24 cellular contexts compared by ENCODE assay signal in the genomic region with DNA sequence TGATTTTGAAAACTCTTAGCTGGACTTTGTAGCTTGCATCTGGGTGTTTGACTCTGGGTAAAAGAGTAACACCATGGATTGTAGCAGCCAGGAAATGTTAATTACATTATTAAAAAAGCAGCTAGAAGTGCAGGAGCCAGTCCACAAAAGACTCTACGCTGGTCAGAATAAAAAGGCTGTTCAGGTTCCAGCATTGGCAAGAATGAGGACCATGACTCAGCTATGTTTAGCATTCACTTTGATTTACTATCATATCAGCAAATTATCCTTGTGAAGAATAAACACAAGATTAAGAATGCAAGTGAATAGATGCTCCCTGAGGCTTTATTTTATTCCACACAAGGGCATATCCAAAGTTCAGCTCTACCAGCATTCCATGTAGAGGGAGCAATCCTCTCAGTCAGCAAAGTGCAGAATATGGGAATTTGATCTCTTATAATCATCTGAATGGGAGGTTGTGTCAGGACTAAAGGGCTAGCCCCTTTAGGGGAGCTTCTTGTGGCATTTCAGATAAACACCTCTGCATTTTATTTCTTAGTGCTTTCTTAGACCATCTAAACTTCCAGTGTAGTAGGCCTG. TPM values are rescaled to one million over a fixed set of nuclear protein-coding genes. Genes with fewer than 3 reads are reported as not detected.
A peak's percentile ranks its signal among the peaks of the same experiment; 100 is the strongest.
DNase-seq lines count a peak whose midpoint lies in the region; TF ChIP-seq lines count a peak whose summit lies in the region.
"Had no signal": no experiment of that assay in that cellular context is flagged by ENCODE, and none has a peak within 500 bp of the region (broad histone marks: within the 10 kb centered on the region; RNA-seq: fewer than 3 reads in every experiment).

No MANE protein-coding gene starts in this region.

- no peak for TF ChIP-seq CTCF in dorsolateral prefrontal cortex (IDR thresholded peaks at IDR 0.05 in 54 of 56, conservative IDR thresholded peaks at IDR 0.05 in 2 of 56; ENCODE audit: low read depth in 1 of 56, partially characterized antibody in 56 of 56)

- H3K27me3 ChIP-seq in dorsolateral prefrontal cortex, result no peaks in the 10 kb centered on the region
- H3K27me3 ChIP-seq: gastrocnemius medialis, pancreas, vagina had no signal

- DNase-seq in GM03348 (ENCODE audit: low spot score) (peak; percentile 7), M059J (ENCODE audit: low read depth) (peak; percentile 47), caudate nucleus (lab: John Stamatoyannopoulos, UW) (no peak), midbrain (lab: John Stamatoyannopoulos, UW) (peak; percentile 32), dorsolateral prefrontal cortex (no peak), NCI-H2081 treated with DMSO at 0.1 percent for 48 hours (lab: John Stamatoyannopoulos, UW) (no peak), hepatic stellate cell (ENCODE audit: low spot score) (no peak)
- DNase-seq: activated CD4-positive, alpha-beta memory T cell treated with anti-CD3 and anti-CD28 coated beads, Interleukin-2, amount 10 ng/mL, durations not matched to agents 7 days and 5 days; activated effector memory CD4-positive, alpha-beta T cell treated with Interleukin-2 at 50 U/mL for 16 hours; CD4-positive, CD25-positive, alpha-beta regulatory T cell; effector memory CD4-positive, alpha-beta T cell; erythroblast; gastrocnemius medialis; Karpas-422; left ventricle myocardium superior; NCI-H2029; NCI-H510A; pancreas; stimulated activated CD4-positive, alpha-beta T cell treated with anti-CD3 and anti-CD28 coated beads, Interleukin-4, amount 100 ng/mL, for 24 hours; stimulated activated naive B cell treated with anti-CD40 and anti-IgM and Interleukin-4, amounts not matched to agents 10 μg/mL and 1 μg/mL and 100 μg/mL, for 72 hours; T-helper 1 cell had no signal

- intact Hi-C loops in dorsolateral prefrontal cortex (cut with DNase I), result loop anchor here in 1 of 2 donors (5.0 kb wide), 1 partner anchor 1447 kb away; no protein-coding TSS in a partner anchor

- H3K27ac ChIP-seq in caudate nucleus (ENCODE audit: low read depth, low read length) (peak overlapping the region; percentile 44), dorsolateral prefrontal cortex (peak overlapping the region in 2 of 59 donors; percentile 16 to 22)
- H3K27ac ChIP-seq: gastrocnemius medialis, pancreas, vagina had no signal

- H3K4me3 ChIP-seq in dorsolateral prefrontal cortex, result no peak overlapping the region
- H3K4me3 ChIP-seq: gastrocnemius medialis, GM23338, pancreas, vagina had no signal

RNA-seq across cellular contexts. Expression of gene DGKB, which starts 13.6 kb away (rescaled TPM):
- 0.05 TPM in 1 of 2 replicates, not detected in the other for total RNA-seq in M059J (2014; rRNA removed; shearing (Covaris generic))
- total RNA-seq in dorsolateral prefrontal cortex, result 100 to 1,000 TPM in 87 of 120 experiments, 10 to 100 TPM in 33; 40.3 to 185 (median 111) TPM
- total RNA-seq: activated CD4-positive, alpha-beta memory T cell treated with anti-CD3 and anti-CD28 coated beads, Interleukin-2, amount 10 ng/mL, durations not matched to agents 7 days and 5 days; CD4-positive, CD25-positive, alpha-beta regulatory T cell; mononuclear cell had no signal

Comparison
In these comparisons a context has a peak if more than half of its experiments do, and no peak if none do; other contexts are left out.
1. DNase-seq: peak in GM03348 (single experiment), M059J (single experiment) and midbrain (single experiment); none in caudate nucleus (0 of 61), dorsolateral prefrontal cortex (0 of 10), NCI-H2081 treated with DMSO at 0.1 percent for 48 hours (single experiment) and hepatic stellate cell (single experiment).
2. RNA of gene DGKB, which starts 13.6 kb away (total RNA-seq): 40.3 to 185 TPM in dorsolateral prefrontal cortex; 0.05 TPM in M059J; every median in the first group is over 10 times any median in the second.